ENCODE assay signal across 10 cellular contexts in the genomic region with DNA sequence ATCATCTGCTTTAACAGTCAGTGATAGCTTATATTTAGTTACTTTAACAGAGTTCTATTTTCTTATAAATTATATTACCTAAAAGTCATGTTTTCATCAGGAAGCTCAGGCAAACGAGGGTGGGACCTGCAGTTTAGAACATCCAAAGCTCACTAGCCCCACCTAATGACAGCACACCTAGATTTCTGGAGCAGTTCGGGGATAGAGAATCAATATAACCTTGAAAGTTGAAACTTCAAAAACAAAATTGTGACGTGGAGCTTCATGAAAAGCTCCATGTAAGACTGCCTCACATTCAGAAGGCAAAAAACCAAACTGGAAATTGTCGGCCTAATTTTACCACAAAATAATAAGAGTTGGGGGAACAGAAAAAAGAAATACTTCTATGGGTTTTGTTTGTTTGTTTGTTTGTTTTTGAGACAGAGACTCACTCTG.
DNase-seq lines count a peak whose midpoint lies in the region; ATAC-seq and TF ChIP-seq lines count a peak whose summit lies in the region.
"Had no signal": no experiment of that assay in that cellular context is flagged by ENCODE, and none has a peak within 500 bp of the region (broad histone marks: within the 10 kb centered on the region; RNA-seq: fewer than 3 reads in every experiment).

No MANE protein-coding gene starts in this region.

- H3K27ac ChIP-seq in OCI-LY1 (ENCODE audit: low read depth, low read length, poor library complexity, severe bottlenecking) (no peak overlapping the region), liver (ENCODE audit: low read depth in 1 of 2, low read length in 2 of 2) (no peak overlapping the region)
- H3K27ac ChIP-seq: neutrophil had no signal

- H3K9me3 ChIP-seq in OCI-LY1 (ENCODE audit: low read length) (no peaks in the 10 kb centered on the region), liver (ENCODE audit: control insufficient read depth in 4 of 4, low read length in 3 of 4) (no peaks in the 10 kb centered on the region)
- H3K9me3 ChIP-seq: neutrophil had no signal

- DNase-seq in AG09319 (ENCODE audit: extremely low read depth, low read depth) (no peak), type B pancreatic cell (ENCODE audit: extremely low spot score, unreplicated experiment) (no peak), T1000 (lab: John Stamatoyannopoulos, UW) (no peak)

- H3K79me2 ChIP-seq in OCI-LY1 (ENCODE audit: insufficient read depth, low read length) = no peaks in the 10 kb centered on the region

- H3K4me3 ChIP-seq in OCI-LY1 (ENCODE audit: low read depth, low read length, poor library complexity, severe bottlenecking) = no peak overlapping the region
- H3K4me3 ChIP-seq in liver (ENCODE audit: low read depth in 1 of 3, low read length in 3 of 3) = no peak overlapping the region

- ATAC-seq in GM18861 (IDR thresholded peaks at IDR 0.05; ENCODE audit: unreplicated experiment) (peak; percentile 67), HG03432 (IDR thresholded peaks at IDR 0.05; ENCODE audit: unreplicated experiment) (peak; percentile 80)

- H3K36me3 Mint-ChIP-seq in brain (no peaks in the 10 kb centered on the region), type B pancreatic cell (no peaks in the 10 kb centered on the region)
- H3K36me3 Mint-ChIP-seq: IgD-negative memory B cell had no signal

- H3K36me3 ChIP-seq in OCI-LY1 (ENCODE audit: insufficient read depth, low read length) (no peaks in the 10 kb centered on the region), liver (ENCODE audit: control insufficient read depth in 4 of 4, insufficient read depth in 3 of 4, low read depth in 1 of 4, low read length in 3 of 4) (no peaks in the 10 kb centered on the region)
- H3K36me3 ChIP-seq: neutrophil had no signal

- peak; percentile 57 for TF ChIP-seq CTCF in AG09319 (IDR thresholded peaks at IDR 0.05; ENCODE audit: low read depth, low read length)
- peak; percentile 57 for TF ChIP-seq CTCF in OCI-LY1 (IDR thresholded peaks at IDR 0.05; ENCODE audit: low read length)
- peak; percentile 59 to 64 for TF ChIP-seq CTCF in brain (conservative IDR thresholded peaks at IDR 0.05)
- peak; percentile 55 for TF ChIP-seq CTCF in liver (IDR thresholded peaks at IDR 0.05; ENCODE audit: low read depth, low read length, missing input control)
- TF ChIP-seq CTCF in type B pancreatic cell (conservative IDR thresholded peaks at IDR 0.05) = peak; percentile 63

- TF ChIP-seq RAD21 in liver (IDR thresholded peaks at IDR 0.05) = peak; percentile 85 to 89

- H3K9ac ChIP-seq in OCI-LY1 (ENCODE audit: low read length) = no peak overlapping the region
- H3K9ac ChIP-seq in liver (ENCODE audit: low read depth in 1 of 2, low read length in 2 of 2) = no peak overlapping the region

- H3K9me2 ChIP-seq in OCI-LY1 (ENCODE audit: low read depth, low read length) = no peaks in the 10 kb centered on the region

- no peaks in the 10 kb centered on the region for H4K20me1 ChIP-seq in OCI-LY1 (ENCODE audit: insufficient read depth, low read length)

- no peaks in the 10 kb centered on the region for H3K27me3 ChIP-seq in OCI-LY1 (ENCODE audit: insufficient read depth, low read length)
- no peaks in the 10 kb centered on the region for H3K27me3 ChIP-seq in liver (ENCODE audit: control insufficient read depth in 4 of 4, insufficient read depth in 4 of 4, low read length in 3 of 4)

- peaks cover 0 to 3% (median 0%) of the 10 kb centered on the region in 5 experiments for H3K9me3 Mint-ChIP-seq in brain
- no peaks in the 10 kb centered on the region for H3K9me3 Mint-ChIP-seq in type B pancreatic cell
- H3K9me3 Mint-ChIP-seq: IgD-negative memory B cell had no signal

- H3K27me3 Mint-ChIP-seq in brain (peaks cover 3% of the 10 kb centered on the region), type B pancreatic cell (no peaks in the 10 kb centered on the region)

- no peak overlapping the region for H3K4me2 ChIP-seq in OCI-LY1 (ENCODE audit: low read length)

- H2AFZ ChIP-seq in OCI-LY1 (ENCODE audit: low read length) = no peak overlapping the region

- H3K4me1 Mint-ChIP-seq in brain = no peaks in the 10 kb centered on the region
- H3K4me1 Mint-ChIP-seq in type B pancreatic cell (ENCODE audit: unreplicated experiment) = no peaks in the 10 kb centered on the region

- H3K4me3 Mint-ChIP-seq in brain = no peak overlapping the region
- no peak overlapping the region for H3K4me3 Mint-ChIP-seq in type B pancreatic cell
- H3K4me3 Mint-ChIP-seq: IgD-negative memory B cell had no signal

- WGBS in liver = 3% methylated on average over 4 of the region's 4 CpGs

- H3K27ac Mint-ChIP-seq in brain (no peak overlapping the region), type B pancreatic cell (no peak overlapping the region)

- no peaks in the 10 kb centered on the region for H3F3A ChIP-seq in OCI-LY1 (ENCODE audit: insufficient read depth, low read length)

- H3K4me1 ChIP-seq in OCI-LY1 (ENCODE audit: insufficient read depth, low read length, severe bottlenecking) (no peaks in the 10 kb centered on the region), liver (ENCODE audit: control insufficient read depth in 4 of 4, insufficient read depth in 4 of 4, low read length in 3 of 4) (peaks cover 0 to 1% (median 0%) of the 10 kb centered on the region in 4 donors)

TF ChIP-seq in liver, 16 proteins besides CTCF, POLR2A, EP300 and RAD21:
- TF ChIP-seq, protein P1, sequence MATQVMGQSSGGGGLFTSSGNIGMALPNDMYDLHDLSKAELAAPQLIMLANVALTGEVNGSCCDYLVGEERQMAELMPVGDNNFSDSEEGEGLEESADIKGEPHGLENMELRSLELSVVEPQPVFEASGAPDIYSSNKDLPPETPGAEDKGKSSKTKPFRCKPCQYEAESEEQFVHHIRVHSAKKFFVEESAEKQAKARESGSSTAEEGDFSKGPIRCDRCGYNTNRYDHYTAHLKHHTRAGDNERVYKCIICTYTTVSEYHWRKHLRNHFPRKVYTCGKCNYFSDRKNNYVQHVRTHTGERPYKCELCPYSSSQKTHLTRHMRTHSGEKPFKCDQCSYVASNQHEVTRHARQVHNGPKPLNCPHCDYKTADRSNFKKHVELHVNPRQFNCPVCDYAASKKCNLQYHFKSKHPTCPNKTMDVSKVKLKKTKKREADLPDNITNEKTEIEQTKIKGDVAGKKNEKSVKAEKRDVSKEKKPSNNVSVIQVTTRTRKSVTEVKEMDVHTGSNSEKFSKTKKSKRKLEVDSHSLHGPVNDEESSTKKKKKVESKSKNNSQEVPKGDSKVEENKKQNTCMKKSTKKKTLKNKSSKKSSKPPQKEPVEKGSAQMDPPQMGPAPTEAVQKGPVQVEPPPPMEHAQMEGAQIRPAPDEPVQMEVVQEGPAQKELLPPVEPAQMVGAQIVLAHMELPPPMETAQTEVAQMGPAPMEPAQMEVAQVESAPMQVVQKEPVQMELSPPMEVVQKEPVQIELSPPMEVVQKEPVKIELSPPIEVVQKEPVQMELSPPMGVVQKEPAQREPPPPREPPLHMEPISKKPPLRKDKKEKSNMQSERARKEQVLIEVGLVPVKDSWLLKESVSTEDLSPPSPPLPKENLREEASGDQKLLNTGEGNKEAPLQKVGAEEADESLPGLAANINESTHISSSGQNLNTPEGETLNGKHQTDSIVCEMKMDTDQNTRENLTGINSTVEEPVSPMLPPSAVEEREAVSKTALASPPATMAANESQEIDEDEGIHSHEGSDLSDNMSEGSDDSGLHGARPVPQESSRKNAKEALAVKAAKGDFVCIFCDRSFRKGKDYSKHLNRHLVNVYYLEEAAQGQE (IDR thresholded peaks at IDR 0.05) = no peak
- TF ChIP-seq HNF4G (IDR thresholded peaks at IDR 0.05) (no peak), EGR1 (IDR thresholded peaks at IDR 0.05; ENCODE audit: low read depth in 2 of 2) (no peak), SP1 (IDR thresholded peaks at IDR 0.05) (no peak), RXRA (IDR thresholded peaks at IDR 0.05) (no peak)
